ENCODE assay signal across 13 cellular contexts in the genomic region with DNA sequence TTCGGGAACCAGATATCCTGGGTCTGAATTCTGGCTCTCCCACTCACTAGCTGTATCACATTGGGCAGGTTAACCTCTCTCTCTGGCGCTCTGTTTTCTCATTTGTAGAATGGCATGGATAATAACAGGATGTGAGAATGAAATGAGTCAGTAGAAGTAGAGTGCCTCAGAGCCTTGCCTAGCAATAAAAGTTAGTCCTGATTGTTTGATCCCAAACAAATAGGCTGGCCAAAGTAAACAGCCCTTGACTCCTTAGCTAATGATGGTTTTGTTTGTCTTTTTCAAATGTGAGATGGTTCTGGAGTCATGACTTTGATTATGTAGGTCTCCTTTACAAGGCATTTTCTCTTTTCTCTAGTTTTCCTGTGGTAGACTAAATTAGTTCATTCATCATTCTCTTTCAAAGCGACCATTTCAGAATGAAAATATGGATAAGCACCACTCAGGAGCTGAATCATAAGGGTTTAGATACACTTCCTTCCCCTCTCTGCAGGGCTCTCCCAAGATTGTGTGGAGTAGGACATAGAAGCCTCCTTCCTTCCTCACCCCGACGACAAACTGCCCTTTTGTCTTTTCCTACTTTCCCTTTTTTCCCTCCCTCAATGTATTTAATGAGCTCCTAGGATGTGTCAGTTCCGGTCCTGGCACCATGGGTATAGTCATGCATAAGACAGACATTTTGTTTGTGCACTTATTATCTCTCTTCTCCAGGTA. TPM values are rescaled to one million over a fixed set of nuclear protein-coding genes. Genes with fewer than 3 reads are reported as not detected.
DNase-seq lines count a peak whose midpoint lies in the region; ATAC-seq lines count a peak whose summit lies in the region.
"Had no signal": no experiment of that assay in that cellular context is flagged by ENCODE, and none has a peak within 500 bp of the region (broad histone marks: within the 10 kb centered on the region; RNA-seq: fewer than 3 reads in every experiment).

No MANE protein-coding gene starts in this region.

- H3K9me3 Mint-ChIP-seq in CD8-positive, alpha-beta memory T cell: no peaks in the 10 kb centered on the region
- H3K9me3 Mint-ChIP-seq in activated T-helper 1 cell treated with anti-CD3 and anti-CD28 coated beads, Interleukin-12 subunit alpha, Interleukin-12 subunit beta, Interleukin-2, Interleukin-4 antibody, amounts not matched to agents 30 ng/mL and 10 ng/mL and 1 ng/mL, durations not matched to agents 14 hours and 24 hours and 36 hours: no peaks in the 10 kb centered on the region
- H3K9me3 Mint-ChIP-seq: T-helper 1 cell treated with Interleukin-12 subunit alpha and Interleukin-12 subunit beta and Interleukin-4 antibody, amounts not matched to agents 30 μg/mL and 1 μg/mL, for 36 hours had no signal

- H3K36me3 ChIP-seq in CD8-positive, alpha-beta memory T cell (ENCODE audit: insufficient read depth, low read length): peaks cover 24% of the 10 kb centered on the region

- CTCF ChIA-PET in CD8-positive, alpha-beta memory T cell (lab: Charles Lee): interaction anchor here (0.8 to 6.1 kb wide), 3 partner anchors 15 to 149 kb away, joined by 3 to 19 read pairs (median 7); no protein-coding TSS in a partner anchor

- intact Hi-C loops in activated T-helper 1 cell treated with anti-CD3 and anti-CD28 coated beads, Interleukin-12 subunit alpha, Interleukin-12 subunit beta, Interleukin-2, Interleukin-4 antibody, amounts not matched to agents 30 ng/mL and 10 ng/mL and 1 ng/mL, durations not matched to agents 14 hours and 24 hours and 36 hours (cut with micrococcal nuclease): no loop called here
- intact Hi-C loops in left colon (cut with DNase I, micrococcal nuclease): no loop called here

- H3K27ac ChIP-seq in CD8-positive, alpha-beta memory T cell (ENCODE audit: low read depth, low read length): no peak overlapping the region
- H3K27ac ChIP-seq: esophagus squamous epithelium had no signal

- H3K4me1 Mint-ChIP-seq in CD8-positive, alpha-beta memory T cell: peaks cover 61 to 76% (median 76%) of the 10 kb centered on the region in 3 donors
- peaks cover 59% of the 10 kb centered on the region for H3K4me1 Mint-ChIP-seq in activated T-helper 1 cell treated with anti-CD3 and anti-CD28 coated beads, Interleukin-12 subunit alpha, Interleukin-12 subunit beta, Interleukin-2, Interleukin-4 antibody, amounts not matched to agents 30 ng/mL and 10 ng/mL and 1 ng/mL, durations not matched to agents 14 hours and 24 hours and 36 hours (ENCODE audit: low read depth)

- peaks cover 0 to 93% (median 20%) of the 10 kb centered on the region in 3 donors for H3K36me3 Mint-ChIP-seq in CD8-positive, alpha-beta memory T cell
- H3K36me3 Mint-ChIP-seq in activated T-helper 1 cell treated with anti-CD3 and anti-CD28 coated beads, Interleukin-12 subunit alpha, Interleukin-12 subunit beta, Interleukin-2, Interleukin-4 antibody, amounts not matched to agents 30 ng/mL and 10 ng/mL and 1 ng/mL, durations not matched to agents 14 hours and 24 hours and 36 hours (ENCODE audit: low read depth): peaks cover 55% of the 10 kb centered on the region

- H3K4me1 ChIP-seq in CD8-positive, alpha-beta memory T cell (ENCODE audit: insufficient read depth, low read length): peaks cover 13% of the 10 kb centered on the region

- H3K9me3 ChIP-seq in CD8-positive, alpha-beta memory T cell (ENCODE audit: low read length): no peaks in the 10 kb centered on the region
- H3K9me3 ChIP-seq: esophagus squamous epithelium had no signal

- H3K4me3 Mint-ChIP-seq in CD8-positive, alpha-beta memory T cell: peak overlapping the region in 1 of 7 donors; percentile 48
- H3K4me3 Mint-ChIP-seq in activated T-helper 1 cell treated with anti-CD3 and anti-CD28 coated beads, Interleukin-12 subunit alpha, Interleukin-12 subunit beta, Interleukin-2, Interleukin-4 antibody, amounts not matched to agents 30 ng/mL and 10 ng/mL and 1 ng/mL, durations not matched to agents 14 hours and 24 hours and 36 hours: no peak overlapping the region
- H3K4me3 Mint-ChIP-seq: T-helper 1 cell treated with Interleukin-12 subunit alpha and Interleukin-12 subunit beta and Interleukin-4 antibody, amounts not matched to agents 30 μg/mL and 1 μg/mL, for 36 hours had no signal

- ATAC-seq in left colon: peak; percentile 96
- no peak for ATAC-seq in GM21717 (IDR thresholded peaks at IDR 0.05; ENCODE audit: unreplicated experiment)
- ATAC-seq: left ventricle myocardium superior had no signal

- no peaks in the 10 kb centered on the region for H3K27me3 Mint-ChIP-seq in CD8-positive, alpha-beta memory T cell
- H3K27me3 Mint-ChIP-seq in activated T-helper 1 cell treated with anti-CD3 and anti-CD28 coated beads, Interleukin-12 subunit alpha, Interleukin-12 subunit beta, Interleukin-2, Interleukin-4 antibody, amounts not matched to agents 30 ng/mL and 10 ng/mL and 1 ng/mL, durations not matched to agents 14 hours and 24 hours and 36 hours (ENCODE audit: insufficient read depth): no peaks in the 10 kb centered on the region

- no peaks in the 10 kb centered on the region for H3K27me3 ChIP-seq in CD8-positive, alpha-beta memory T cell (ENCODE audit: insufficient read depth, low read length, poor library complexity, severe bottlenecking)
- H3K27me3 ChIP-seq: esophagus squamous epithelium had no signal

- H3K27ac Mint-ChIP-seq in CD8-positive, alpha-beta memory T cell: peak overlapping the region; percentile 37 to 93 (median 69)
- H3K27ac Mint-ChIP-seq in activated T-helper 1 cell treated with anti-CD3 and anti-CD28 coated beads, Interleukin-12 subunit alpha, Interleukin-12 subunit beta, Interleukin-2, Interleukin-4 antibody, amounts not matched to agents 30 ng/mL and 10 ng/mL and 1 ng/mL, durations not matched to agents 14 hours and 24 hours and 36 hours: peak overlapping the region; percentile 21
- H3K27ac Mint-ChIP-seq: T-helper 1 cell treated with Interleukin-12 subunit alpha and Interleukin-12 subunit beta and Interleukin-4 antibody, amounts not matched to agents 30 μg/mL and 1 μg/mL, for 36 hours had no signal

- H3K4me3 ChIP-seq in CD8-positive, alpha-beta memory T cell (ENCODE audit: low read length): no peak overlapping the region
- H3K4me3 ChIP-seq: esophagus squamous epithelium had no signal

- no peak for DNase-seq in CD8-positive, alpha-beta memory T cell
- peak; percentile 68 for DNase-seq in M059J (ENCODE audit: low read depth)
- DNase-seq in activated T-helper 1 cell treated with anti-CD3 and anti-CD28 coated beads, Interleukin-12 subunit alpha, Interleukin-12 subunit beta, Interleukin-2, Interleukin-4 antibody, amounts not matched to agents 30 ng/mL and 10 ng/mL and 1 ng/mL, durations not matched to agents 14 hours and 24 hours and 36 hours (ENCODE audit: low spot score): no peak
- no peak for DNase-seq in left colon
- no peak for DNase-seq in mucosa of gallbladder (ENCODE audit: low spot score)
- DNase-seq in AG08396 (ENCODE audit: low spot score): no peak
- DNase-seq in cortex of kidney (lab: John Stamatoyannopoulos, UW): no peak
- DNase-seq: activated naive CD4-positive, alpha-beta T cell treated with anti-CD3 and anti-CD28 coated beads, Interleukin-2, amount 50 U/mL, for 16 hours; esophagus squamous epithelium; left ventricle myocardium superior; NCI-H187 treated with DMSO at 0.1 percent for 48 hours had no signal

- POLR2A ChIA-PET in CD8-positive, alpha-beta memory T cell (lab: Charles Lee): no interaction called here

RNA-seq across cellular contexts. Expression of gene KIAA0040, which starts 23.1 kb away (rescaled TPM):
- 10 to 100 TPM; 30.4 to 31.8 TPM for total RNA-seq in CD8-positive, alpha-beta memory T cell
- polyA plus RNA-seq in CD8-positive, alpha-beta memory T cell: 39.3 TPM
- total RNA-seq in M059J (2014; rRNA removed; shearing (Covaris generic)): 4.4 and 4.6 TPM in 2 replicates
- total RNA-seq in activated T-helper 1 cell treated with anti-CD3 and anti-CD28 coated beads, Interleukin-12 subunit alpha, Interleukin-12 subunit beta, Interleukin-2, Interleukin-4 antibody, amounts not matched to agents 30 ng/mL and 10 ng/mL and 1 ng/mL, durations not matched to agents 14 hours and 24 hours and 36 hours: 43.8 and 45.6 TPM in 2 replicates
- total RNA-seq in left colon: 10 to 100 TPM; 14.8 to 14.9 TPM
- 16.1 TPM for total RNA-seq in mucosa of gallbladder
